ENCODE assay signal across 19 cellular contexts in genomic region chr16:67902831-67903230, GRCh38. TPM values are rescaled to one million over a fixed set of nuclear protein-coding genes. Genes with fewer than 3 reads are reported as not detected.
A peak's percentile ranks its signal among the peaks of the same experiment; 100 is the strongest.
DNase-seq lines count a peak whose midpoint lies in the region; ATAC-seq and TF ChIP-seq lines count a peak whose summit lies in the region.
"Had no signal": no experiment of that assay in that cellular context is flagged by ENCODE, and none has a peak within 500 bp of the region (broad histone marks: within the 10 kb centered on the region; RNA-seq: fewer than 3 reads in every experiment).

No MANE protein-coding gene starts in this region.

- no peaks in the 10 kb centered on the region for H3K9me3 Mint-ChIP-seq in activated CD4-positive, alpha-beta T cell treated with anti-CD3 and anti-CD28 coated beads, Interleukin-2, amount 10 ng/mL, durations not matched to agents 24 days and 14 days
- no peaks in the 10 kb centered on the region for H3K9me3 Mint-ChIP-seq in activated T-helper 17 cell treated with anti-CD3 and anti-CD28 coated beads, Interleukin-2, amount 50 U/mL, for 72 hours
- no peaks in the 10 kb centered on the region for H3K9me3 Mint-ChIP-seq in progenitor cell of endocrine pancreas (ENCODE audit: low read depth)
- H3K9me3 Mint-ChIP-seq: CD8-positive, alpha-beta memory T cell had no signal

- H3K27me3 ChIP-seq in stomach, result no peaks in the 10 kb centered on the region
- H3K27me3 ChIP-seq: BLaER1 had no signal

- H3K36me3 ChIP-seq in stomach, result peaks cover 0 to 45% (median 21%) of the 10 kb centered on the region in 4 donors

- H3K9me3 ChIP-seq in stomach, result no peaks in the 10 kb centered on the region
- H3K9me3 ChIP-seq: BLaER1 had no signal

- TF ChIP-seq CTCF in progenitor cell of endocrine pancreas (IDR thresholded peaks at IDR 0.05; ENCODE audit: unreplicated experiment) (no peak), stomach (IDR thresholded peaks at IDR 0.05) (no peak)

- no peak for TF ChIP-seq EP300 in stomach (IDR thresholded peaks at IDR 0.05)

- no peak overlapping the region for H3K4me3 ChIP-seq in stomach
- H3K4me3 ChIP-seq: BLaER1, PC-9 had no signal

- peaks cover 0 to 25% (median 15%) of the 10 kb centered on the region in 4 donors for H3K4me1 ChIP-seq in stomach
- H3K4me1 ChIP-seq: BLaER1 had no signal

- peak overlapping the region; percentile 37 for H3K27ac Mint-ChIP-seq in activated CD4-positive, alpha-beta T cell treated with anti-CD3 and anti-CD28 coated beads, Interleukin-2, amount 10 ng/mL, durations not matched to agents 24 days and 14 days
- peak overlapping the region; percentile 35 for H3K27ac Mint-ChIP-seq in activated T-helper 17 cell treated with anti-CD3 and anti-CD28 coated beads, Interleukin-2, amount 50 U/mL, for 72 hours
- peak overlapping the region; percentile 60 for H3K27ac Mint-ChIP-seq in progenitor cell of endocrine pancreas

- ATAC-seq in activated T-helper 17 cell treated with anti-CD3 and anti-CD28 coated beads, Interleukin-2, amount 50 U/mL, for 72 hours (replicated peaks), result no peak

- H3K4me3 Mint-ChIP-seq in activated CD4-positive, alpha-beta T cell treated with anti-CD3 and anti-CD28 coated beads, Interleukin-2, amount 10 ng/mL, durations not matched to agents 24 days and 14 days, result no peak overlapping the region
- no peak overlapping the region for H3K4me3 Mint-ChIP-seq in activated T-helper 17 cell treated with anti-CD3 and anti-CD28 coated beads, Interleukin-2, amount 50 U/mL, for 72 hours
- no peak overlapping the region for H3K4me3 Mint-ChIP-seq in progenitor cell of endocrine pancreas (ENCODE audit: low read depth)
- H3K4me3 Mint-ChIP-seq: CD8-positive, alpha-beta memory T cell had no signal

- intact Hi-C loops in activated CD4-positive, alpha-beta T cell treated with anti-CD3 and anti-CD28 coated beads, Interleukin-2, amount 10 ng/mL, durations not matched to agents 24 days and 14 days (cut with micrococcal nuclease), result no loop called here
- intact Hi-C loops in stomach (cut with DNase I; ENCODE audit: low total_unique reads), result no loop called here

- no peaks in the 10 kb centered on the region for H3K27me3 Mint-ChIP-seq in activated CD4-positive, alpha-beta T cell treated with anti-CD3 and anti-CD28 coated beads, Interleukin-2, amount 10 ng/mL, durations not matched to agents 24 days and 14 days
- no peaks in the 10 kb centered on the region for H3K27me3 Mint-ChIP-seq in activated T-helper 17 cell treated with anti-CD3 and anti-CD28 coated beads, Interleukin-2, amount 50 U/mL, for 72 hours
- no peaks in the 10 kb centered on the region for H3K27me3 Mint-ChIP-seq in progenitor cell of endocrine pancreas
- H3K27me3 Mint-ChIP-seq: CD8-positive, alpha-beta memory T cell had no signal

- 73 to 83% (median 81%) methylated on average over 4 of the region's 4 CpGs for WGBS in stomach, 5 donors

- H3K27ac ChIP-seq in stomach, result peak overlapping the region in 2 of 5 donors; percentile 21 to 35
- H3K27ac ChIP-seq: BLaER1, PC-9 had no signal

- H3K36me3 Mint-ChIP-seq in activated CD4-positive, alpha-beta T cell treated with anti-CD3 and anti-CD28 coated beads, Interleukin-2, amount 10 ng/mL, durations not matched to agents 24 days and 14 days (ENCODE audit: low read depth), result peaks cover 7% of the 10 kb centered on the region
- H3K36me3 Mint-ChIP-seq in activated T-helper 17 cell treated with anti-CD3 and anti-CD28 coated beads, Interleukin-2, amount 50 U/mL, for 72 hours (ENCODE audit: low read depth), result peaks cover 13% of the 10 kb centered on the region
- peaks cover 4% of the 10 kb centered on the region for H3K36me3 Mint-ChIP-seq in progenitor cell of endocrine pancreas (ENCODE audit: insufficient read depth)

- TF ChIP-seq POLR2A in stomach (IDR thresholded peaks at IDR 0.05), result no peak

- DNase-seq in activated CD4-positive, alpha-beta T cell treated with anti-CD3 and anti-CD28 coated beads, Interleukin-2, amount 10 ng/mL, durations not matched to agents 24 days and 14 days, result no peak
- DNase-seq in activated CD4-positive, alpha-beta T cell treated with anti-CD3 and anti-CD28 coated beads for 4 hours, result no peak
- DNase-seq in lung microvascular endothelial cell (ENCODE audit: low read depth in 2 of 2) (peak; percentile 44 to 86), progenitor cell of endocrine pancreas (ENCODE audit: low spot score, unreplicated experiment) (no peak), HT-29 (ENCODE audit: low spot score) (no peak), stomach (no peak)
- no peak for DNase-seq in stimulated activated naive CD4-positive, alpha-beta T cell treated with Interleukin-2 at 50 U/mL for 16 hours (lab: John Stamatoyannopoulos, UW)
- DNase-seq: 8988T; CD8-positive, alpha-beta memory T cell; DMS79; Karpas-422; MM.1S; NCI-H1092 treated with DMSO at 0.1 percent for 48 hours; NCI-H1694; NCI-H510A treated with DMSO at 0.1 percent for 48 hours; NCI-H82; PC-9 had no signal

- peaks cover 4% of the 10 kb centered on the region for H3K4me1 Mint-ChIP-seq in activated CD4-positive, alpha-beta T cell treated with anti-CD3 and anti-CD28 coated beads, Interleukin-2, amount 10 ng/mL, durations not matched to agents 24 days and 14 days
- peaks cover 10% of the 10 kb centered on the region for H3K4me1 Mint-ChIP-seq in activated T-helper 17 cell treated with anti-CD3 and anti-CD28 coated beads, Interleukin-2, amount 50 U/mL, for 72 hours
- no peaks in the 10 kb centered on the region for H3K4me1 Mint-ChIP-seq in progenitor cell of endocrine pancreas (ENCODE audit: low read depth)

RNA-seq across cellular contexts. Expression of gene PSKH1, which starts 9.8 kb away (rescaled TPM):
- total RNA-seq in activated CD4-positive, alpha-beta T cell treated with anti-CD3 and anti-CD28 coated beads, Interleukin-2, amount 10 ng/mL, durations not matched to agents 24 days and 14 days, result 14.4 and 16.3 TPM in 2 replicates
- 10 to 100 TPM in 1 of 2 donors, 1 to 10 TPM in 1; 7.5 to 11.8 TPM for total RNA-seq in activated T-helper 17 cell treated with anti-CD3 and anti-CD28 coated beads, Interleukin-2, amount 50 U/mL, for 72 hours
- 8.3 and 12.9 TPM in 2 replicates for total RNA-seq in lung microvascular endothelial cell
- total RNA-seq in progenitor cell of endocrine pancreas, result 42.8 and 45.0 TPM in 2 replicates
- 11.5 and 15.1 TPM in 2 replicates for total RNA-seq in HT-29 (2014; rRNA removed; shearing (Covaris generic))
- 10 to 100 TPM; 17.5 to 93.7 (median 26.1) TPM for total RNA-seq in stomach
- polyA plus RNA-seq in stomach, result 10 to 100 TPM; 10.2 to 26.5 (median 13.4) TPM

RNA-seq across cellular contexts. Expression of gene NRN1L, which starts 18.1 kb away (rescaled TPM):
- total RNA-seq in activated CD4-positive, alpha-beta T cell treated with anti-CD3 and anti-CD28 coated beads, Interleukin-2, amount 10 ng/mL, durations not matched to agents 24 days and 14 days, result 0.63 TPM in 1 of 2 replicates, not detected in the other
- 1 to 10 TPM in 1 of 2 donors, not detected in 1; 1.2 TPM for total RNA-seq in activated T-helper 17 cell treated with anti-CD3 and anti-CD28 coated beads, Interleukin-2, amount 50 U/mL, for 72 hours
- total RNA-seq in lung microvascular endothelial cell, result not detected in 2 replicates
- total RNA-seq in progenitor cell of endocrine pancreas, result not detected in 2 replicates
- 0.64 and 2.5 TPM in 2 replicates for total RNA-seq in HT-29 (2014; rRNA removed; shearing (Covaris generic))
- not detected for total RNA-seq in stomach
- 1 to 10 TPM in 2 of 3 donors, not detected in 1; 2.0 to 2.7 TPM for polyA plus RNA-seq in stomach
- total RNA-seq: PC-9 had no signal

RNA-seq across cellular contexts. Expression of gene CTRL, which starts 28.8 kb away (rescaled TPM):
- 6.0 and 6.5 TPM in 2 replicates for total RNA-seq in activated CD4-positive, alpha-beta T cell treated with anti-CD3 and anti-CD28 coated beads, Interleukin-2, amount 10 ng/mL, durations not matched to agents 24 days and 14 days
- 1 to 10 TPM; 4.0 to 6.1 TPM for total RNA-seq in activated T-helper 17 cell treated with anti-CD3 and anti-CD28 coated beads, Interleukin-2, amount 50 U/mL, for 72 hours
- total RNA-seq in lung microvascular endothelial cell (0.20 and 0.22 TPM in 2 replicates), progenitor cell of endocrine pancreas (0.57 and 2.2 TPM in 2 replicates), stomach (10 to 100 TPM in 1 of 5 donors, 1 to 10 TPM in 2, under 1 TPM in 1, not detected in 1; 0.37 to 11.0 (median 4.0) TPM)
- total RNA-seq in HT-29 (2014; rRNA removed; shearing (Covaris generic)), result 2.2 and 3.5 TPM in 2 replicates
- polyA plus RNA-seq in stomach, result 1 to 10 TPM in 2 of 3 donors, under 1 TPM in 1; 0.62 to 2.1 (median 1.3) TPM

RNA-seq across cellular contexts. Expression of gene EDC4, which starts 30.0 kb away (rescaled TPM):
- total RNA-seq in activated CD4-positive, alpha-beta T cell treated with anti-CD3 and anti-CD28 coated beads, Interleukin-2, amount 10 ng/mL, durations not matched to agents 24 days and 14 days, result 112 and 122 TPM in 2 replicates
- total RNA-seq in activated T-helper 17 cell treated with anti-CD3 and anti-CD28 coated beads, Interleukin-2, amount 50 U/mL, for 72 hours, result 100 to 1,000 TPM; 101 to 137 TPM
- total RNA-seq in lung microvascular endothelial cell, result 42.3 and 42.9 TPM in 2 replicates
- total RNA-seq in progenitor cell of endocrine pancreas, result 96.8 and 110 TPM in 2 replicates
- 107 and 121 TPM in 2 replicates for total RNA-seq in HT-29 (2014; rRNA removed; shearing (Covaris generic))
- 100 to 1,000 TPM in 2 of 5 donors, 10 to 100 TPM in 3; 41.5 to 141 (median 58.5) TPM for total RNA-seq in stomach
- 10 to 100 TPM; 22.0 to 27.6 (median 22.2) TPM for polyA plus RNA-seq in stomach

RNA-seq across cellular contexts. Expression of gene PSMB10, which starts 33.8 kb away (rescaled TPM):
- total RNA-seq in activated CD4-positive, alpha-beta T cell treated with anti-CD3 and anti-CD28 coated beads, Interleukin-2, amount 10 ng/mL, durations not matched to agents 24 days and 14 days, result 211 and 214 TPM in 2 replicates
- total RNA-seq in activated T-helper 17 cell treated with anti-CD3 and anti-CD28 coated beads, Interleukin-2, amount 50 U/mL, for 72 hours, result 100 to 1,000 TPM; 201 to 217 TPM
- total RNA-seq in lung microvascular endothelial cell (58.4 and 59.1 TPM in 2 replicates), progenitor cell of endocrine pancreas (9.8 and 10.6 TPM in 2 replicates), stomach (10 to 100 TPM; 22.8 to 85.8 (median 52.5) TPM)
- 173 and 191 TPM in 2 replicates for total RNA-seq in HT-29 (2014; rRNA removed; shearing (Covaris generic))
- polyA plus RNA-seq in stomach, result 100 to 1,000 TPM; 128 to 205 (median 134) TPM

Comparison
In these comparisons a context has a peak if more than half of its experiments do, and no peak if none do; other contexts are left out.
1. DNase-seq: peak in lung microvascular endothelial cell (2 of 2); none in activated CD4-positive, alpha-beta T cell treated with anti-CD3 and anti-CD28 coated beads, Interleukin-2, amount 10 ng/mL, durations not matched to agents 24 days and 14 days (single experiment), activated CD4-positive, alpha-beta T cell treated with anti-CD3 and anti-CD28 coated beads for 4 hours (0 of 2), progenitor cell of endocrine pancreas (single experiment), HT-29 (single experiment), stomach (single experiment) and stimulated activated naive CD4-positive, alpha-beta T cell treated with Interleukin-2 at 50 U/mL for 16 hours (single experiment).
2. Peak in every context shown above with its lines, with median percentiles within 50 percentile points of each other: H3K27ac Mint-ChIP-seq.